Comparison of ENCODE assay signal across 21 cellular contexts in genomic region chr3:30290479-30290878, GRCh38.
"Had no signal": no experiment of that assay in that cellular context is flagged by ENCODE, and none has a peak within 500 bp of the region (broad histone marks: within the 10 kb centered on the region; RNA-seq: fewer than 3 reads in every experiment).

No MANE protein-coding gene starts in this region.

- H3K9me3 ChIP-seq: breast epithelium, colonic mucosa, left lung, sigmoid colon, upper lobe of left lung had no signal

- H3K4me2 ChIP-seq: smooth muscle cell had no signal

- FAIRE-seq: keratinocyte had no signal

- H3K4me3 ChIP-seq: breast epithelium, colonic mucosa, left lung, sigmoid colon, smooth muscle cell, upper lobe of left lung had no signal

- ATAC-seq: activated CD4-positive, alpha-beta T cell treated with anti-CD3 and anti-CD28 coated beads for 36 hours; activated T-helper 17 cell treated with anti-CD3 and anti-CD28 coated beads, Interleukin-2, amount 50 U/mL, for 72 hours; left lung; stimulated activated naive B cell treated with anti-CD40 and anti-IgM and Interleukin-4, amounts not matched to agents 10 μg/mL and 1 μg/mL and 100 μg/mL, for 72 hours; T-helper 17 cell had no signal

- DNase-seq: activated B cell treated with CpG ODN at 0.5 μM for 24 hours; activated CD4-positive, alpha-beta T cell treated with anti-CD3 and anti-CD28 coated beads for 36 hours; activated CD4-positive, alpha-beta T cell treated with anti-CD3 and anti-CD28 coated beads, Interleukin-2, amount 50 U/mL, for 4 hours; activated CD8-positive, alpha-beta memory T cell treated with anti-CD3 and anti-CD28 coated beads for 24 hours; activated CD8-positive, alpha-beta memory T cell treated with anti-CD3 and anti-CD28 coated beads, Interleukin-2, amount 50 U/mL, for 4 hours; activated T-cell treated with anti-CD3 and anti-CD28 coated beads, Interleukin-2, amount 50 U/mL, for 24 hours; amniotic stem cell; colonic mucosa; occipital lobe; sigmoid colon; stimulated activated CD4-positive, alpha-beta T cell treated with anti-CD3 and anti-CD28 coated beads, Interleukin-2, amount 100 ng/mL, for 48 hours; stimulated activated CD8-positive, alpha-beta memory T cell treated with anti-CD3 and anti-CD28 coated beads, Interleukin-4, amount 100 ng/mL, for 48 hours; stimulated activated naive B cell treated with anti-CD40 and anti-IgM and Interleukin-4, amounts not matched to agents 10 μg/mL and 1 μg/mL and 100 μg/mL, for 72 hours; SW 1271; T-helper 17 cell had no signal

- H3K27ac ChIP-seq: breast epithelium, sigmoid colon had no signal

- H3K36me3 ChIP-seq: breast epithelium, colonic mucosa, left lung, sigmoid colon, upper lobe of left lung had no signal

- H3K27me3 ChIP-seq: breast epithelium, colonic mucosa, left lung, sigmoid colon, upper lobe of left lung had no signal
